Comparison of ENCODE assay signal across 1 cellular context in genomic region chr9:88604836-88605499, GRCh38.
TF ChIP-seq lines count a peak whose summit lies in the region.

No MANE protein-coding gene starts in this region.

TF ChIP-seq in SK-N-SH, 30 proteins besides CTCF, POLR2A, EP300 and RAD21 (continued from another document):
- TF ChIP-seq RXRA (IDR thresholded peaks at IDR 0.05; ENCODE audit: borderline replicate concordance, low read depth), result no peak
